ENCODE assay signal across 2 cellular contexts in genomic region chr18:23204589-23205235, GRCh38.
TF ChIP-seq lines count a peak whose summit lies in the region.

No MANE protein-coding gene starts in this region.

TF ChIP-seq in endothelial cell of umbilical vein, 7 proteins besides CTCF, POLR2A, EP300 and RAD21 (continued from another document):
- no peak for TF ChIP-seq EZH2 (IDR thresholded peaks at IDR 0.05; ENCODE audit: borderline replicate concordance, low read depth, low read length, severe bottlenecking)
- no peak for TF ChIP-seq JUN (IDR thresholded peaks at IDR 0.05; ENCODE audit: borderline replicate concordance, insufficient read depth, insufficient read length, low read depth)

TF ChIP-seq in HEK293T, 16 proteins besides CTCF, POLR2A, EP300 and RAD21 (continued from another document):
- TF ChIP-seq PKNOX1 (IDR thresholded peaks at IDR 0.05): no peak
- no peak for TF ChIP-seq NFRKB (IDR thresholded peaks at IDR 0.05)
- TF ChIP-seq FOXA1 (IDR thresholded peaks at IDR 0.05): no peak
- TF ChIP-seq ARNT (IDR thresholded peaks at IDR 0.05): no peak
- TF ChIP-seq SUZ12 (IDR thresholded peaks at IDR 0.05): no peak
- no peak for TF ChIP-seq LEF1 (IDR thresholded peaks at IDR 0.05; ENCODE audit: borderline replicate concordance)
- no peak for TF ChIP-seq FOXK2 (IDR thresholded peaks at IDR 0.05)
- TF ChIP-seq CTBP1 (IDR thresholded peaks at IDR 0.05; ENCODE audit: borderline replicate concordance): no peak
